In the genomic region with DNA sequence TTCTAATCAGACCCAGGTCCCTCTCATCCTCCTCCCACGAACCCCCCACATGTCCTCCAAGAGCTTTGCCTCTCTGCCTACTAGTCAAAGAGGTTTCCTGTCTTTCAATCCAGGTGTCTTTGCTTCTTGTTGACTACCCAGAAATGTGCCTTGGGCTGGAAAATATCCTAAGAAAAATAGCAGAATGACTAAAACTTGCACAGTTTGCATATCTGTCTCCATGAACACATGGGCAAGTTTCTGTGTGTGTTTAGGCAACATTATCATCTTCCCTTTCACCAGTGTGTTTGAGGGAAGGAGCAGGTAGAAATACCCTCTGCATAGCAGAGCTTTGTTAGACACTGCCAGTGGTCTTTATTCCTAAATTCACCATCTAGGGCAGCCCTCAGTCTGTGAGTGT, we compare ENCODE assay signal across 20 cellular contexts. TPM values are rescaled to one million over a fixed set of nuclear protein-coding genes. Genes with fewer than 3 reads are reported as not detected.
DNase-seq lines count a peak whose midpoint lies in the region; ATAC-seq, FAIRE-seq and TF ChIP-seq lines count a peak whose summit lies in the region.
"Had no signal": no experiment of that assay in that cellular context is flagged by ENCODE, and none has a peak within 500 bp of the region (broad histone marks: within the 10 kb centered on the region; RNA-seq: fewer than 3 reads in every experiment).

No MANE protein-coding gene starts in this region.

- H2AFZ ChIP-seq in hepatocyte: no peak overlapping the region

- peaks cover 22% of the 10 kb centered on the region for H3K79me2 ChIP-seq in hepatocyte

- ATAC-seq in A549 (no peak), GM21723 (IDR thresholded peaks at IDR 0.05; ENCODE audit: unreplicated experiment) (no peak)
- ATAC-seq: activated CD8-positive, alpha-beta memory T cell treated with anti-CD3 and anti-CD28 coated beads, Interleukin-2, amount 10 ng/mL, durations not matched to agents 7 days and 5 days had no signal

- DNase-seq in A549 (ENCODE audit: low read depth in 1 of 2, low spot score in 1 of 2) (no peak), hepatocyte (ENCODE audit: low spot score) (no peak), prostate gland (ENCODE audit: low spot score) (no peak), NOMO-1 (lab: John Stamatoyannopoulos, UW; ENCODE audit: unreplicated experiment in 2 of 2) (no peak), activated T-cell treated with anti-CD3 and anti-CD28 coated beads for 4 hours (no peak)
- DNase-seq in stimulated activated CD4-positive, alpha-beta T cell treated with anti-CD3 and anti-CD28 coated beads, Interleukin-4, amount 100 ng/mL, for 24 hours: no peak
- DNase-seq: activated CD8-positive, alpha-beta memory T cell treated with anti-CD3 and anti-CD28 coated beads, Interleukin-2, amount 10 ng/mL, durations not matched to agents 7 days and 5 days; DMS79 treated with DMSO at 0.1 percent for 48 hours; NCI-H1417 treated with DMSO at 0.1 percent for 48 hours; NCI-H2171; NCI-H748 treated with DMSO at 0.1 percent for 48 hours; nucleus accumbens; stimulated activated CD4-positive, alpha-beta T cell treated with anti-CD3 and anti-CD28 coated beads, Interleukin-4, amount 100 ng/mL, for 4 hours; T-helper 9 cell had no signal

- TF ChIP-seq POLR2A in A549 (IDR thresholded peaks at IDR 0.05; ENCODE audit: low read length) (no peak), prostate gland (IDR thresholded peaks at IDR 0.05) (no peak)

- peak overlapping the region; percentile 33 for H3K4me3 ChIP-seq in A549
- peak overlapping the region; percentile 25 for H3K4me3 ChIP-seq in hepatocyte
- H3K4me3 ChIP-seq in prostate gland: peak overlapping the region; percentile 41 to 55
- H3K4me3 ChIP-seq: cardiac muscle cell, mucosa of descending colon had no signal

- H3K36me3 ChIP-seq in hepatocyte (replicated peaks; ENCODE audit: insufficient read depth, low read depth): no peaks in the 10 kb centered on the region
- no peaks in the 10 kb centered on the region for H3K36me3 ChIP-seq in prostate gland
- H3K36me3 ChIP-seq: cardiac muscle cell had no signal

- no peak for FAIRE-seq in A549 (lab: Jason Lieb, UNC)
- FAIRE-seq: GM18507, H1 had no signal

- no peak for TF ChIP-seq RAD21 in A549 (conservative IDR thresholded peaks at IDR 0.05 in 1 of 2, IDR thresholded peaks at IDR 0.05 in 1 of 2)

- H3K4me1 ChIP-seq in A549 (peaks cover 91% of the 10 kb centered on the region), hepatocyte (ENCODE audit: insufficient read depth) (peaks cover 41% of the 10 kb centered on the region), prostate gland (replicated peaks) (peaks cover 9% of the 10 kb centered on the region)

- no peak for TF ChIP-seq EP300 in A549 (IDR thresholded peaks at IDR 0.05)

- intact Hi-C loops in prostate gland (cut with DNase I): no loop called here

- POLR2A ChIA-PET in A549 (lab: Yijun Ruan, JAX): no interaction called here

- no peaks in the 10 kb centered on the region for H4K20me1 ChIP-seq in hepatocyte (ENCODE audit: insufficient read depth, poor library complexity, severe bottlenecking)

- CTCF ChIA-PET in A549 (lab: Yijun Ruan, JAX): interaction anchor here (1.2 to 5.8 kb wide), 5 partner anchors 10 to 47 kb away, joined by 4 to 40 read pairs (median 11); a partner anchor contains a TSS

- TF ChIP-seq CTCF in A549 (IDR thresholded peaks at IDR 0.05) (no peak), VCaP (conservative IDR thresholded peaks at IDR 0.05) (no peak), hepatocyte (IDR thresholded peaks at IDR 0.05; ENCODE audit: poor library complexity) (no peak), prostate gland (IDR thresholded peaks at IDR 0.05) (no peak)

- H3K9me2 ChIP-seq in hepatocyte (replicated peaks; ENCODE audit: insufficient read depth): no peaks in the 10 kb centered on the region

- H3K27me3 ChIP-seq in hepatocyte (no peaks in the 10 kb centered on the region), prostate gland (replicated peaks; ENCODE audit: insufficient read depth) (no peaks in the 10 kb centered on the region)
- H3K27me3 ChIP-seq: cardiac muscle cell had no signal

- H3K9me3 ChIP-seq in A549 (no peaks in the 10 kb centered on the region), hepatocyte (ENCODE audit: low read depth) (no peaks in the 10 kb centered on the region), prostate gland (no peaks in the 10 kb centered on the region)
- H3K9me3 ChIP-seq: mucosa of descending colon had no signal

- peak overlapping the region; percentile 86 to 89 for H3K27ac ChIP-seq in A549
- H3K27ac ChIP-seq in VCaP: peak overlapping the region; percentile 100
- H3K27ac ChIP-seq in hepatocyte: peak overlapping the region; percentile 100
- peak overlapping the region; percentile 85 to 94 for H3K27ac ChIP-seq in prostate gland
- H3K27ac ChIP-seq: cardiac muscle cell had no signal

- H3K4me2 ChIP-seq in A549 (peak overlapping the region; percentile 77), hepatocyte (peak overlapping the region; percentile 77)

- WGBS in A549 (ENCODE audit: missing lambda C conversion rate): 8% methylated on average over 1 of the region's 1 CpG
- 67% methylated on average over 1 of the region's 1 CpG for WGBS in hepatocyte (ENCODE audit: low lambda C conversion rate, missing lambda C conversion rate)
- 43% methylated on average over 1 of the region's 1 CpG for whole genome bisulfite sequencing in prostate gland

TF ChIP-seq in A549, 52 proteins besides CTCF, POLR2A, EP300 and RAD21:
- TF ChIP-seq MAFK (IDR thresholded peaks at IDR 0.05; ENCODE audit: partially characterized antibody) (peak; percentile 70), NPAS2 (CRISPR knock-in tag; IDR thresholded peaks at IDR 0.05; ENCODE audit: borderline replicate concordance) (no peak), SREBF2 (IDR thresholded peaks at IDR 0.05) (no peak)
- TF ChIP-seq, protein P1, sequence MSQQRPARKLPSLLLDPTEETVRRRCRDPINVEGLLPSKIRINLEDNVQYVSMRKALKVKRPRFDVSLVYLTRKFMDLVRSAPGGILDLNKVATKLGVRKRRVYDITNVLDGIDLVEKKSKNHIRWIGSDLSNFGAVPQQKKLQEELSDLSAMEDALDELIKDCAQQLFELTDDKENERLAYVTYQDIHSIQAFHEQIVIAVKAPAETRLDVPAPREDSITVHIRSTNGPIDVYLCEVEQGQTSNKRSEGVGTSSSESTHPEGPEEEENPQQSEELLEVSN (IDR thresholded peaks at IDR 0.05; ENCODE audit: borderline replicate concordance, low read depth): 0 out of 2 replicates have a peak, but pooled peaks have one; percentile 15

RNA-seq across cellular contexts. Expression of a gene that starts 1.5 kb away (rescaled TPM):
- 2.0 and 2.2 TPM in 2 replicates for polyA plus RNA-seq in A549 (2011; rRNA removed)
- polyA plus RNA-seq in A549 (2012; cell fraction: cytosol; rRNA removed): 1.2 TPM in 2 replicates
- 1.9 and 2.7 TPM in 2 replicates for polyA plus RNA-seq in A549 (2012; cell fraction: nucleus; rRNA removed)
- polyA plus RNA-seq in A549 (2017; fragmentation: RNase III; extraction: RNeasy Plus Mini Kit Qiagen cat#74134 plus additional on column Dnase treatment): 3.2 to 3.6 TPM (median 3.4 TPM) in 3 replicates
- polyA minus RNA-seq in A549 (2011; rRNA and poly(A)+ RNA removed): 2.9 and 3.7 TPM in 2 replicates
- 16.7 and 18.3 TPM in 2 replicates for total RNA-seq in hepatocyte
- 15.7 and 18.7 TPM in 2 replicates for polyA plus RNA-seq in hepatocyte
- 100 to 1,000 TPM in 1 of 2 donors, 10 to 100 TPM in 1; 36.5 to 107 TPM for total RNA-seq in prostate gland
- total RNA-seq: activated CD8-positive, alpha-beta memory T cell treated with anti-CD3 and anti-CD28 coated beads, Interleukin-2, amount 10 ng/mL, durations not matched to agents 7 days and 5 days had no signal

RNA-seq across cellular contexts. Expression of a gene that starts 20.0 kb away (rescaled TPM):
- polyA plus RNA-seq in A549 (2011; rRNA removed) (6.9 and 7.0 TPM in 2 replicates), A549 (2017; fragmentation: RNase III; extraction: RNeasy Plus Mini Kit Qiagen cat#74134 plus additional on column Dnase treatment) (9.5 to 10.3 TPM (median 10.3 TPM) in 3 replicates), hepatocyte (4.5 and 5.6 TPM in 2 replicates)
- polyA plus RNA-seq in A549 (2012; cell fraction: cytosol; rRNA removed): 1.5 and 1.7 TPM in 2 replicates
- 1.7 and 2.2 TPM in 2 replicates for polyA plus RNA-seq in A549 (2012; cell fraction: nucleus; rRNA removed)
- polyA minus RNA-seq in A549 (2011; rRNA and poly(A)+ RNA removed): 5.5 and 5.7 TPM in 2 replicates
- total RNA-seq in hepatocyte (25.7 and 25.8 TPM in 2 replicates), prostate gland (10 to 100 TPM in 1 of 2 donors, 1 to 10 TPM in 1; 6.2 to 10.8 TPM)

RNA-seq across cellular contexts. Expression of a gene that starts 22.1 kb away (rescaled TPM):
- polyA plus RNA-seq in A549 (2011; rRNA removed) (6.8 and 7.4 TPM in 2 replicates), A549 (2017; fragmentation: RNase III; extraction: RNeasy Plus Mini Kit Qiagen cat#74134 plus additional on column Dnase treatment) (7.6 to 8.4 TPM (median 8.1 TPM) in 3 replicates), hepatocyte (9.5 and 10.0 TPM in 2 replicates)
- 2.1 and 2.2 TPM in 2 replicates for polyA plus RNA-seq in A549 (2012; cell fraction: cytosol; rRNA removed)
- polyA plus RNA-seq in A549 (2012; cell fraction: nucleus; rRNA removed): 3.5 and 5.4 TPM in 2 replicates
- polyA minus RNA-seq in A549 (2011; rRNA and poly(A)+ RNA removed): 5.9 and 6.8 TPM in 2 replicates
- total RNA-seq in hepatocyte (19.2 and 23.6 TPM in 2 replicates), prostate gland (1 to 10 TPM; 5.6 to 6.1 TPM)

RNA-seq across cellular contexts. Expression of a gene that starts 57.6 kb away (rescaled TPM):
- polyA plus RNA-seq in A549 (2011; rRNA removed) (0.57 and 0.74 TPM in 2 replicates), A549 (2017; fragmentation: RNase III; extraction: RNeasy Plus Mini Kit Qiagen cat#74134 plus additional on column Dnase treatment) (4.9 to 9.5 TPM (median 5.1 TPM) in 3 replicates), hepatocyte (12.4 and 13.5 TPM in 2 replicates)
- polyA plus RNA-seq in A549 (2012; cell fraction: cytosol; rRNA removed): 1.00 and 1.0 TPM in 2 replicates
- polyA plus RNA-seq in A549 (2012; cell fraction: nucleus; rRNA removed): 1.3 and 2.6 TPM in 2 replicates
- polyA minus RNA-seq in A549 (2011; rRNA and poly(A)+ RNA removed): 0.29 TPM in 2 replicates
- total RNA-seq in hepatocyte (16.0 and 16.8 TPM in 2 replicates), prostate gland (under 1 TPM in 1 of 2 donors, not detected in 1; 0.23 TPM)
- total RNA-seq: cardiac muscle cell, H1 had no signal
- polyA plus RNA-seq: cardiac muscle cell, H1 had no signal
